In the genomic region with DNA sequence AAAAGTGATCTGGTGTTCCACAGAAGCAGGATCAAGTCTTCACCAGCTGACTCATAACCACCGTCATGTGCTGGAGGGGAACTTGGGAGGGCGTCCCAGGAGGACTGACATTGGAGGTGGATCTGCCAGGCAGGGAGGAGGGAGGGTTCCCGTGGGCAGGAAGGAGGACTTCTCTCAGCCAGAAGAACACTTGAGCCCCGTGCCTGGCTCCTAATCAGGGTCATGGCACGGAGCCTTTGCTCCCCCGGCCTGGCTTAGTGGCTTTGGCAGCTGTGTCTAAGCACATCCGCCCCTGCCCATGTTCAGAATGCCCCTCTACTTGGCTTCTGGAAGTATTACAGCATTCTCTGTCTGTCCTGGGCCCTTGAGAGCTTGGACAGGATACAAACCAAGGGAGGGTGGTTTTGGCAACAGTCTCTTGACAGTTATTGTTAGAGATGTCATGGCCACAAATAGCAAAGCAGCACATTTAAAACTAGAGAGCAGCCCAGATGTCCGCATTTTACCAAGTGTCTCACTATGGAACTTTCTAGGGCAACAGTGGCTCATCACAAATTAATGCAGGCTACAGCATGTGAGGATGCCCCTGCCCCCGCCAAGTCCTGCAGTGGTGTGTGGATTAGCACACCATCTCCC, we compare ENCODE assay signal across 8 cellular contexts. TPM values are rescaled to one million over a fixed set of nuclear protein-coding genes. Genes with fewer than 3 reads are reported as not detected.
A peak's percentile ranks its signal among the peaks of the same experiment; 100 is the strongest.
DNase-seq lines count a peak whose midpoint lies in the region; ATAC-seq and TF ChIP-seq lines count a peak whose summit lies in the region.

No MANE protein-coding gene starts in this region.

- H2BK120ac ChIP-seq in mesenchymal stem cell (ENCODE audit: low read depth, low read length), result no peak overlapping the region

- no peaks in the 10 kb centered on the region for H3K27me3 ChIP-seq in mesenchymal stem cell (ENCODE audit: control insufficient read depth in 1 of 2, insufficient read depth in 1 of 2, low read length in 2 of 2)
- H3K27me3 ChIP-seq in thyroid gland, result no peaks in the 10 kb centered on the region
- H3K27me3 ChIP-seq in BE2C, result no peaks in the 10 kb centered on the region

- intact Hi-C loops in thyroid gland (cut with DNase I), result no loop called here
- intact Hi-C loops in activated CD4-positive, alpha-beta T cell treated with anti-CD3 and anti-CD28 coated beads for 36 hours (cut with DNase I, micrococcal nuclease), result no loop called here

- no peak overlapping the region for H3K4me3 Mint-ChIP-seq in activated CD4-positive, alpha-beta T cell treated with anti-CD3 and anti-CD28 coated beads for 36 hours

- H3K4me3 ChIP-seq in NB4 (ENCODE audit: low read depth, low read length) (no peak overlapping the region), mesenchymal stem cell (ENCODE audit: insufficient read depth in 1 of 2, low read depth in 1 of 2, low read length in 2 of 2) (peak overlapping the region in 1 of 2 experiments; percentile 6), thyroid gland (replicated peaks in 1 of 3) (no peak overlapping the region), BE2C (ENCODE audit: low read depth, low read length) (no peak overlapping the region)

- H3K36me3 ChIP-seq in mesenchymal stem cell (ENCODE audit: control insufficient read depth in 1 of 2, insufficient read depth in 2 of 2, low read depth in 1 of 2, low read length in 2 of 2) (peaks cover 50 to 71% of the 10 kb centered on the region in 2 experiments), thyroid gland (peaks cover 27 to 38% of the 10 kb centered on the region in 2 donors), BE2C (peaks cover 34% of the 10 kb centered on the region)

- no peak overlapping the region for H2AK5ac ChIP-seq in mesenchymal stem cell (ENCODE audit: low read length, severe bottlenecking)

- H3K14ac ChIP-seq in mesenchymal stem cell (ENCODE audit: low read length in 2 of 2), result no peak overlapping the region

- POLR2A ChIA-PET in activated CD4-positive, alpha-beta T cell treated with anti-CD3 and anti-CD28 coated beads for 36 hours (lab: Charles Lee), result no interaction called here

- no peak overlapping the region for H4K91ac ChIP-seq in mesenchymal stem cell (ENCODE audit: low read length)

- TF ChIP-seq CTCF in NB4 (IDR thresholded peaks at IDR 0.05; ENCODE audit: low read depth, low read length) (no peak), thyroid gland (IDR thresholded peaks at IDR 0.05) (no peak), BE2C (IDR thresholded peaks at IDR 0.05; ENCODE audit: low read depth, low read length) (no peak)

- H3K23ac ChIP-seq in mesenchymal stem cell (ENCODE audit: low read length in 2 of 2), result no peak overlapping the region

- no peak overlapping the region for H2AFZ ChIP-seq in mesenchymal stem cell (ENCODE audit: low read depth, low read length)

- peaks cover 44% of the 10 kb centered on the region for H3K36me3 Mint-ChIP-seq in activated CD4-positive, alpha-beta T cell treated with anti-CD3 and anti-CD28 coated beads for 36 hours (ENCODE audit: low read depth)

- no peak overlapping the region for H3K27ac ChIP-seq in mesenchymal stem cell (ENCODE audit: low read length, poor library complexity, severe bottlenecking)
- H3K27ac ChIP-seq in thyroid gland, result peak overlapping the region; percentile 7 to 75 (median 28)

- no peak for TF ChIP-seq POLR2A in NB4 (IDR thresholded peaks at IDR 0.05; ENCODE audit: extremely low read depth, insufficient read length)
- TF ChIP-seq POLR2A in thyroid gland (IDR thresholded peaks at IDR 0.05), result peak in 1 of 2 donors; percentile 18

- peak overlapping the region; percentile 38 for H3K9ac ChIP-seq in mesenchymal stem cell (ENCODE audit: low read length)

- H3K9me3 ChIP-seq in mesenchymal stem cell (ENCODE audit: control insufficient read depth, low read length) (no peaks in the 10 kb centered on the region), thyroid gland (no peaks in the 10 kb centered on the region), BE2C (no peaks in the 10 kb centered on the region)

- no peak overlapping the region for H3K18ac ChIP-seq in mesenchymal stem cell (ENCODE audit: low read depth in 1 of 2, low read length in 2 of 2)

- peaks cover 6% of the 10 kb centered on the region for H3K79me1 ChIP-seq in mesenchymal stem cell (replicated peaks; ENCODE audit: low read length, poor library complexity, severe bottlenecking)

- H4K8ac ChIP-seq in mesenchymal stem cell (ENCODE audit: low read length), result peak overlapping the region; percentile 14

- CTCF ChIA-PET in activated CD4-positive, alpha-beta T cell treated with anti-CD3 and anti-CD28 coated beads for 36 hours (lab: Charles Lee), result interaction anchor here (0.6 kb wide), 1 partner anchor 601 kb away, joined by 4 read pairs; no protein-coding TSS in a partner anchor

- no peaks in the 10 kb centered on the region for H3K27me3 Mint-ChIP-seq in activated CD4-positive, alpha-beta T cell treated with anti-CD3 and anti-CD28 coated beads for 36 hours

- H2BK5ac ChIP-seq in mesenchymal stem cell (ENCODE audit: low read depth, low read length, poor library complexity, severe bottlenecking), result no peak overlapping the region

- no peak overlapping the region for H2BK12ac ChIP-seq in mesenchymal stem cell (ENCODE audit: low read length in 2 of 2)

- WGBS in mesenchymal stem cell, result 75% methylated on average over 9 of the region's 9 CpGs
- WGBS in thyroid gland, 2 donors, result 19 to 22% methylated on average over 8 to 9 of the region's 9 CpGs

- H3K4me1 ChIP-seq in mesenchymal stem cell (ENCODE audit: control insufficient read depth, insufficient read depth, low read depth, low read length), result peaks cover 7% of the 10 kb centered on the region
- peaks cover 17 to 26% of the 10 kb centered on the region in 2 donors for H3K4me1 ChIP-seq in thyroid gland
- peaks cover 3% of the 10 kb centered on the region; the same call in 1 of the 2 replicates for H3K4me1 ChIP-seq in BE2C

- H2BK15ac ChIP-seq in mesenchymal stem cell (ENCODE audit: low read depth, poor library complexity, severe bottlenecking), result no peak overlapping the region

- peak; percentile 60 for DNase-seq in NB4 (ENCODE audit: low read depth)
- DNase-seq in dedifferentiated amniotic fluid mesenchymal stem cell (ENCODE audit: extremely low spot score), result peak; percentile 54
- peak; percentile 33 for DNase-seq in mesenchymal stem cell
- peak; percentile 91 to 94 for DNase-seq in thyroid gland
- DNase-seq in DMS79 (lab: John Stamatoyannopoulos, UW), result no peak
- no peak for DNase-seq in BE2C
- no peak for DNase-seq in activated CD4-positive, alpha-beta T cell treated with anti-CD3 and anti-CD28 coated beads for 36 hours
- DNase-seq in HuH-7 (ENCODE audit: low spot score), result no peak

- no peak for ATAC-seq in activated CD4-positive, alpha-beta T cell treated with anti-CD3 and anti-CD28 coated beads for 36 hours

- no peak overlapping the region for H3K4ac ChIP-seq in mesenchymal stem cell (ENCODE audit: low read depth in 1 of 2, low read length in 2 of 2)

- no peak overlapping the region for H3K4me2 ChIP-seq in mesenchymal stem cell (ENCODE audit: low read length, poor library complexity, severe bottlenecking)

- no peaks in the 10 kb centered on the region for H3K9me3 Mint-ChIP-seq in activated CD4-positive, alpha-beta T cell treated with anti-CD3 and anti-CD28 coated beads for 36 hours (ENCODE audit: low read depth)

- no peak overlapping the region for H3K27ac Mint-ChIP-seq in activated CD4-positive, alpha-beta T cell treated with anti-CD3 and anti-CD28 coated beads for 36 hours

- peaks cover 7% of the 10 kb centered on the region for H3K4me1 Mint-ChIP-seq in activated CD4-positive, alpha-beta T cell treated with anti-CD3 and anti-CD28 coated beads for 36 hours

RNA-seq across cellular contexts. Expression of a gene that starts 11.5 kb away (rescaled TPM):
- polyA plus RNA-seq in mesenchymal stem cell (2013, experiment 1 of 2), result 88.4 TPM
- polyA plus RNA-seq in mesenchymal stem cell (2013, experiment 2 of 2), result 85.6 TPM
- 10 to 100 TPM; 58.7 to 74.0 (median 68.8) TPM for total RNA-seq in thyroid gland
- 185 TPM for polyA plus RNA-seq in BE2C (2012; ENCODE audit: insufficient read depth, insufficient read length, low read depth)
- 100 to 1,000 TPM; 104 to 129 TPM for total RNA-seq in activated CD4-positive, alpha-beta T cell treated with anti-CD3 and anti-CD28 coated beads for 36 hours

RNA-seq across cellular contexts. Expression of a gene that starts 12.5 kb away (rescaled TPM):
- 1.9 TPM for polyA plus RNA-seq in mesenchymal stem cell (2013, experiment 1 of 2)
- 1.7 TPM for polyA plus RNA-seq in mesenchymal stem cell (2013, experiment 2 of 2)
- total RNA-seq in thyroid gland, result 10 to 100 TPM in 3 of 4 donors, 1 to 10 TPM in 1; 7.0 to 29.4 (median 20.8) TPM
- polyA plus RNA-seq in BE2C (2012; ENCODE audit: insufficient read depth, insufficient read length, low read depth), result 4.1 TPM
- 10 to 100 TPM; 62.9 to 88.1 TPM for total RNA-seq in activated CD4-positive, alpha-beta T cell treated with anti-CD3 and anti-CD28 coated beads for 36 hours

RNA-seq across cellular contexts. Expression of a gene that starts 26.7 kb away (rescaled TPM):
- polyA plus RNA-seq in mesenchymal stem cell (2013, experiment 1 of 2), result 1.5 TPM
- 1.4 TPM for polyA plus RNA-seq in mesenchymal stem cell (2013, experiment 2 of 2)
- 1 to 10 TPM in 1 of 4 donors, under 1 TPM in 2, not detected in 1; 0.94 to 1.8 (median 0.98) TPM for total RNA-seq in thyroid gland
- 2.3 TPM for polyA plus RNA-seq in BE2C (2012; ENCODE audit: insufficient read depth, insufficient read length, low read depth)
- 1 to 10 TPM; 2.1 to 2.4 TPM for total RNA-seq in activated CD4-positive, alpha-beta T cell treated with anti-CD3 and anti-CD28 coated beads for 36 hours

RNA-seq across cellular contexts. Expression of a gene that starts 59.7 kb away (rescaled TPM):
- polyA plus RNA-seq in mesenchymal stem cell (2013, experiment 1 of 2), result 16.7 TPM
- polyA plus RNA-seq in mesenchymal stem cell (2013, experiment 2 of 2), result 15.7 TPM
- total RNA-seq in thyroid gland, result 100 to 1,000 TPM in 1 of 4 donors, 10 to 100 TPM in 3; 67.8 to 110 (median 91.0) TPM
- 117 TPM for polyA plus RNA-seq in BE2C (2012; ENCODE audit: insufficient read depth, insufficient read length, low read depth)
- 10 to 100 TPM; 34.4 to 34.5 TPM for total RNA-seq in activated CD4-positive, alpha-beta T cell treated with anti-CD3 and anti-CD28 coated beads for 36 hours

Comparison
In these comparisons a context has a peak if more than half of its experiments do, and no peak if none do; other contexts are left out.
1. DNase-seq: peak in NB4 (single experiment), dedifferentiated amniotic fluid mesenchymal stem cell (single experiment), mesenchymal stem cell (single experiment) and thyroid gland (2 of 2); none in DMS79 (single experiment), BE2C (single experiment), activated CD4-positive, alpha-beta T cell treated with anti-CD3 and anti-CD28 coated beads for 36 hours (single experiment) and HuH-7 (single experiment).